Comparison of ENCODE assay signal across 1 cellular context in genomic region chr13:112896736-112897602, GRCh38.
TF ChIP-seq lines count a peak whose summit lies in the region.

No MANE protein-coding gene starts in this region.

TF ChIP-seq in H1, 55 proteins besides CTCF, POLR2A, EP300 and RAD21:
- TF ChIP-seq YY1 (IDR thresholded peaks at IDR 0.05; ENCODE audit: low read depth, low read length) (no peak), BACH1 (IDR thresholded peaks at IDR 0.05; ENCODE audit: low read length) (no peak), E2F6 (IDR thresholded peaks at IDR 0.05) (no peak), JUND (IDR thresholded peaks at IDR 0.05; ENCODE audit: low read length) (no peak), HDAC6 (IDR thresholded peaks at IDR 0.05; ENCODE audit: low read depth, low read length) (no peak), CHD1 (IDR thresholded peaks at IDR 0.05; ENCODE audit: low read depth, low read length) (no peak), JUN (IDR thresholded peaks at IDR 0.05; ENCODE audit: low read depth, low read length) (no peak)
